Comparison of ENCODE assay signal across 14 cellular contexts in the genomic region with DNA sequence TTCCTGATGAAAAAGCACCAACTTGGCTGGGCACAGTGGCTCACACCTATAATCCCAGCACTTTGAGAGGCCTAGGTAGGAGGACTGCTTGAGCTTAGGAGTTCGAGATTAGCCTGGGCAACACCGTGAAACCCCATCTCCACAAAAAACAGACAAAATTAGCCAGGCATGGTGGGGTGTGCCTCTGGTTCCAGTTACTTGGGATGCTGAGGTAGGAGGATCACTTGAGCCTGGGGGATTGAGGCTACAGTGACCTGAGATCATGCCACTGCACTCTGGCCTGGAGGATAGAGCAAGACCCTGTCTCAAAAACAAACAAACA. TPM values are rescaled to one million over a fixed set of nuclear protein-coding genes. Genes with fewer than 3 reads are reported as not detected.
A peak's percentile ranks its signal among the peaks of the same experiment; 100 is the strongest.
DNase-seq lines count a peak whose midpoint lies in the region; ATAC-seq and TF ChIP-seq lines count a peak whose summit lies in the region.
"Had no signal": no experiment of that assay in that cellular context is flagged by ENCODE, and none has a peak within 500 bp of the region (broad histone marks: within the 10 kb centered on the region; RNA-seq: fewer than 3 reads in every experiment).

No MANE protein-coding gene starts in this region.

- peaks cover 70% of the 10 kb centered on the region for H3K79me2 ChIP-seq in neural progenitor cell (ENCODE audit: low read depth)

- H3K9me3 Mint-ChIP-seq in CD8-positive, alpha-beta T cell, result no peaks in the 10 kb centered on the region
- H3K9me3 Mint-ChIP-seq in activated naive CD8-positive, alpha-beta T cell treated with anti-CD3 and anti-CD28 coated beads, Interleukin-2, amount 10 ng/mL, durations not matched to agents 7 days and 5 days, result no peaks in the 10 kb centered on the region
- no peaks in the 10 kb centered on the region for H3K9me3 Mint-ChIP-seq in neural progenitor cell

- POLR2A ChIA-PET in CD8-positive, alpha-beta T cell (lab: Charles Lee), result no interaction called here
- POLR2A ChIA-PET in activated naive CD8-positive, alpha-beta T cell treated with anti-CD3 and anti-CD28 coated beads, Interleukin-2, amount 10 ng/mL, durations not matched to agents 7 days and 5 days (lab: Charles Lee), result no interaction called here

- no peak overlapping the region for H3K4me3 ChIP-seq in CD8-positive, alpha-beta T cell (ENCODE audit: low read depth, low read length)
- H3K4me3 ChIP-seq in LNCaP clone FGC (ENCODE audit: low read depth, low read length) (peak overlapping the region; percentile 40), neural progenitor cell (peak overlapping the region; percentile 23), H7 (ENCODE audit: insufficient read depth, low read depth, low read length) (no peak overlapping the region)

- CTCF ChIA-PET in CD8-positive, alpha-beta T cell (lab: Charles Lee), result no interaction called here

- peaks cover 54% of the 10 kb centered on the region for H3K4me1 ChIP-seq in CD8-positive, alpha-beta T cell (ENCODE audit: insufficient read depth, low read length)
- H3K4me1 ChIP-seq in neural progenitor cell, result peaks cover 25% of the 10 kb centered on the region

- no peaks in the 10 kb centered on the region for H3K27me3 ChIP-seq in CD8-positive, alpha-beta T cell (ENCODE audit: insufficient read depth, low read length)
- no peaks in the 10 kb centered on the region for H3K27me3 ChIP-seq in neural progenitor cell
- no peaks in the 10 kb centered on the region for H3K27me3 ChIP-seq in H7 (ENCODE audit: control insufficient read depth, insufficient read depth, low read length)
- H3K27me3 ChIP-seq: left lung had no signal

- no peak overlapping the region for H2AFZ ChIP-seq in neural progenitor cell (replicated peaks)

- TF ChIP-seq CTCF in CD8-positive, alpha-beta T cell (IDR thresholded peaks at IDR 0.05), result no peak
- TF ChIP-seq CTCF in LNCaP clone FGC (IDR thresholded peaks at IDR 0.05; ENCODE audit: control insufficient read depth, extremely low read depth, insufficient read depth) (no peak), neural progenitor cell (IDR thresholded peaks at IDR 0.05) (no peak)

- peak overlapping the region; percentile 62 for H3K4me2 ChIP-seq in neural progenitor cell

- no peak overlapping the region for H3K27ac ChIP-seq in CD8-positive, alpha-beta T cell (ENCODE audit: low read depth, low read length)
- H3K27ac ChIP-seq in neural progenitor cell, result no peak overlapping the region

- no peak for ATAC-seq in CD8-positive, alpha-beta T cell
- no peak for ATAC-seq in activated naive CD8-positive, alpha-beta T cell treated with anti-CD3 and anti-CD28 coated beads, Interleukin-2, amount 10 ng/mL, durations not matched to agents 7 days and 5 days (ENCODE audit: low read depth)

- no peaks in the 10 kb centered on the region for H3K27me3 Mint-ChIP-seq in CD8-positive, alpha-beta T cell (ENCODE audit: low read depth)
- H3K27me3 Mint-ChIP-seq in activated naive CD8-positive, alpha-beta T cell treated with anti-CD3 and anti-CD28 coated beads, Interleukin-2, amount 10 ng/mL, durations not matched to agents 7 days and 5 days, result no peaks in the 10 kb centered on the region
- peaks cover 3% of the 10 kb centered on the region for H3K27me3 Mint-ChIP-seq in neural progenitor cell (ENCODE audit: insufficient read depth, low read depth)

- peak overlapping the region; percentile 27 for H3K4me3 Mint-ChIP-seq in CD8-positive, alpha-beta T cell
- peak overlapping the region; percentile 83 for H3K4me3 Mint-ChIP-seq in activated naive CD8-positive, alpha-beta T cell treated with anti-CD3 and anti-CD28 coated beads, Interleukin-2, amount 10 ng/mL, durations not matched to agents 7 days and 5 days
- peak overlapping the region; percentile 50 for H3K4me3 Mint-ChIP-seq in neural progenitor cell

- peaks cover 23% of the 10 kb centered on the region for H3F3A ChIP-seq in neural progenitor cell (ENCODE audit: low read depth)

- no peak overlapping the region for H3K9ac ChIP-seq in neural progenitor cell

- no peak for DNase-seq in CD8-positive, alpha-beta T cell
- no peak for DNase-seq in LNCaP clone FGC (ENCODE audit: low read depth)
- no peak for DNase-seq in activated naive CD8-positive, alpha-beta T cell treated with anti-CD3 and anti-CD28 coated beads, Interleukin-2, amount 10 ng/mL, durations not matched to agents 7 days and 5 days
- DNase-seq in neural progenitor cell (ENCODE audit: low spot score), result no peak
- no peak for DNase-seq in H7
- DNase-seq in KG1 (lab: John Stamatoyannopoulos, UW), result no peak
- no peak for DNase-seq in NCI-H187 (lab: John Stamatoyannopoulos, UW)
- DNase-seq in GOT3 (lab: John Stamatoyannopoulos, UW), result no peak
- DNase-seq: activated gamma-delta T cell, Caco-2, dermis blood vessel endothelial cell, left lung, NCI-H1092, T-helper 9 cell had no signal

- H3K36me3 Mint-ChIP-seq in CD8-positive, alpha-beta T cell, result peaks cover 47% of the 10 kb centered on the region
- peaks cover 19% of the 10 kb centered on the region for H3K36me3 Mint-ChIP-seq in activated naive CD8-positive, alpha-beta T cell treated with anti-CD3 and anti-CD28 coated beads, Interleukin-2, amount 10 ng/mL, durations not matched to agents 7 days and 5 days
- H3K36me3 Mint-ChIP-seq in neural progenitor cell, result peaks cover 9% of the 10 kb centered on the region

- H3K36me3 ChIP-seq in CD8-positive, alpha-beta T cell (ENCODE audit: insufficient read depth, low read length), result peaks cover 12% of the 10 kb centered on the region
- H3K36me3 ChIP-seq in neural progenitor cell, result no peaks in the 10 kb centered on the region
- peaks cover 17% of the 10 kb centered on the region for H3K36me3 ChIP-seq in H7 (replicated peaks; ENCODE audit: control insufficient read depth, insufficient read depth, low read length)

- peak overlapping the region; percentile 12 for H3K27ac Mint-ChIP-seq in CD8-positive, alpha-beta T cell
- H3K27ac Mint-ChIP-seq in activated naive CD8-positive, alpha-beta T cell treated with anti-CD3 and anti-CD28 coated beads, Interleukin-2, amount 10 ng/mL, durations not matched to agents 7 days and 5 days, result peak overlapping the region; percentile 35
- H3K27ac Mint-ChIP-seq in neural progenitor cell, result no peak overlapping the region

- H3K4me1 Mint-ChIP-seq in CD8-positive, alpha-beta T cell (ENCODE audit: low read depth), result peaks cover 77% of the 10 kb centered on the region
- peaks cover 66% of the 10 kb centered on the region for H3K4me1 Mint-ChIP-seq in activated naive CD8-positive, alpha-beta T cell treated with anti-CD3 and anti-CD28 coated beads, Interleukin-2, amount 10 ng/mL, durations not matched to agents 7 days and 5 days
- H3K4me1 Mint-ChIP-seq in neural progenitor cell, result peaks cover 63% of the 10 kb centered on the region

- H4K20me1 ChIP-seq in neural progenitor cell (ENCODE audit: low read depth), result peaks cover 4% of the 10 kb centered on the region

- no peaks in the 10 kb centered on the region for H3K9me3 ChIP-seq in CD8-positive, alpha-beta T cell (ENCODE audit: low read length)
- H3K9me3 ChIP-seq in neural progenitor cell (ENCODE audit: low read depth), result no peaks in the 10 kb centered on the region
- H3K9me3 ChIP-seq: Caco-2, left lung had no signal

- intact Hi-C loops in CD8-positive, alpha-beta T cell (cut with DNase I, micrococcal nuclease), result loop anchor here (5.0 to 10.0 kb wide), 2 partner anchors 107 to 1434 kb away; partner anchors contain the start of gene PITPNB (in 1 of the 2)

RNA-seq across cellular contexts. Expression of gene HPS4, which starts 3.0 kb away (rescaled TPM):
- total RNA-seq in CD8-positive, alpha-beta T cell, result 10 to 100 TPM; 67.0 to 71.0 TPM
- 10 to 100 TPM; 42.6 to 48.2 TPM for total RNA-seq in activated naive CD8-positive, alpha-beta T cell treated with anti-CD3 and anti-CD28 coated beads, Interleukin-2, amount 10 ng/mL, durations not matched to agents 7 days and 5 days
- 65.3 and 95.5 TPM in 2 replicates for total RNA-seq in neural progenitor cell (ENCODE audit: low replicate concordance)
- total RNA-seq in H7 (2014; rRNA removed; shearing (Covaris generic)), result 43.1 and 63.0 TPM in 2 replicates

RNA-seq across cellular contexts. Expression of gene SRRD, which starts 3.1 kb away (rescaled TPM):
- 10 to 100 TPM; 22.1 to 24.1 TPM for total RNA-seq in CD8-positive, alpha-beta T cell
- total RNA-seq in activated naive CD8-positive, alpha-beta T cell treated with anti-CD3 and anti-CD28 coated beads, Interleukin-2, amount 10 ng/mL, durations not matched to agents 7 days and 5 days, result 10 to 100 TPM; 18.9 to 19.2 TPM
- 28.0 and 36.0 TPM in 2 replicates for total RNA-seq in neural progenitor cell (ENCODE audit: low replicate concordance)
- 25.9 and 32.9 TPM in 2 replicates for total RNA-seq in H7 (2014; rRNA removed; shearing (Covaris generic))

RNA-seq across cellular contexts. Expression of gene TFIP11, which starts 31.7 kb away (rescaled TPM):
- total RNA-seq in CD8-positive, alpha-beta T cell, result 100 to 1,000 TPM; 138 to 142 TPM
- 10 to 100 TPM; 64.6 to 67.9 TPM for total RNA-seq in activated naive CD8-positive, alpha-beta T cell treated with anti-CD3 and anti-CD28 coated beads, Interleukin-2, amount 10 ng/mL, durations not matched to agents 7 days and 5 days
- total RNA-seq in neural progenitor cell (ENCODE audit: low replicate concordance), result 22.2 and 26.2 TPM in 2 replicates
- 22.2 and 22.8 TPM in 2 replicates for total RNA-seq in H7 (2014; rRNA removed; shearing (Covaris generic))

RNA-seq across cellular contexts. Expression of gene ASPHD2, which starts 51.5 kb away (rescaled TPM):
- under 1 TPM; 0.90 to 1.00 TPM for total RNA-seq in CD8-positive, alpha-beta T cell
- total RNA-seq in activated naive CD8-positive, alpha-beta T cell treated with anti-CD3 and anti-CD28 coated beads, Interleukin-2, amount 10 ng/mL, durations not matched to agents 7 days and 5 days, result 1 to 10 TPM; 9.0 to 9.3 TPM
- 9.3 and 12.7 TPM in 2 replicates for total RNA-seq in neural progenitor cell (ENCODE audit: low replicate concordance)
- total RNA-seq in H7 (2014; rRNA removed; shearing (Covaris generic)), result 6.2 and 7.4 TPM in 2 replicates
- total RNA-seq: Caco-2 had no signal

Comparison
In these comparisons a context has a peak if more than half of its experiments do, and no peak if none do; other contexts are left out.
1. H3K4me3 ChIP-seq: peak in LNCaP clone FGC (single experiment) and neural progenitor cell (single experiment); none in CD8-positive, alpha-beta T cell (single experiment) and H7 (single experiment).
2. H3K4me3 Mint-ChIP-seq: peak in every context shown above with its lines; median percentile 83 in activated naive CD8-positive, alpha-beta T cell treated with anti-CD3 and anti-CD28 coated beads, Interleukin-2, amount 10 ng/mL, durations not matched to agents 7 days and 5 days; 50 in neural progenitor cell; 27 in CD8-positive, alpha-beta T cell.